In the genomic region with DNA sequence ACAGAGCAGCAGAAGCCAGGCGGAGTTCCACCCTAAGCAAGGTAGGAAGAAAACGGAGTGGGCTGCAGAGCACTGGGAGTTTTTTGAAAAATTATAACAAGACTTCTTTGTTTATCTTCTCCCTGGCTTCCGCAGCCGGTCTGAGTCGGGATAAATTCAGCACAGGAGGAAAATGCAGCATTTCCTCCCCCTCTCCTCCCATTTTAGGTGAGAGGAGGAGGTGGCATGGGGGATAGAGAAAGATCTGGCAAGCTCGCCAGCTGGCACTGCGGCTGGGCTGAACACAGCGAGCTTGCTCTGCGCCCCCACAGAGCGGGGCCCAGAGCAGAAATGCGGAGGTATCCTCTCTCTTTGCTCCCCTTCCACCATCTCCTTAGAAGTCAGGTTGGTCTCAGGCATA, we compare ENCODE assay signal across 18 cellular contexts. TPM values are rescaled to one million over a fixed set of nuclear protein-coding genes. Genes with fewer than 3 reads are reported as not detected.
DNase-seq lines count a peak whose midpoint lies in the region; ATAC-seq, FAIRE-seq and TF ChIP-seq lines count a peak whose summit lies in the region.
"Had no signal": no experiment of that assay in that cellular context is flagged by ENCODE, and none has a peak within 500 bp of the region (broad histone marks: within the 10 kb centered on the region; RNA-seq: fewer than 3 reads in every experiment).

No MANE protein-coding gene starts in this region.

- intact Hi-C loops in IMR-90 (cut with micrococcal nuclease) (no loop called here), testis (cut with DNase I; ENCODE audit: low total_unique reads) (no loop called here)

- H4K91ac ChIP-seq in IMR-90 (ENCODE audit: insufficient read depth, low read depth, low read length) (peak overlapping the region; percentile 70), H1 (replicated peaks; ENCODE audit: insufficient read length, low read length) (peak overlapping the region; percentile 25), neuronal stem cell (ENCODE audit: low read depth, low read length, poor library complexity) (no peak overlapping the region)

- H3K18ac ChIP-seq in IMR-90 (ENCODE audit: low read depth, low read length), result peak overlapping the region; percentile 32; the same call in 1 of the 2 replicates
- H3K18ac ChIP-seq in H1 (ENCODE audit: extremely low read depth, low read length), result no peak overlapping the region
- peak overlapping the region; percentile 23 for H3K18ac ChIP-seq in neuronal stem cell (ENCODE audit: low read length)

- no peaks in the 10 kb centered on the region for H3K9me3 ChIP-seq in IMR-90 (ENCODE audit: control insufficient read depth, insufficient read depth, low read length)
- H3K9me3 ChIP-seq in H1 (ENCODE audit: insufficient read depth in 2 of 2, low read depth in 1 of 2, low read length in 1 of 2), result no peaks in the 10 kb centered on the region
- no peaks in the 10 kb centered on the region for H3K9me3 ChIP-seq in neuronal stem cell (replicated peaks in 1 of 2; ENCODE audit: control insufficient read depth in 2 of 2, insufficient read depth in 1 of 2, low read depth in 1 of 2, low read length in 2 of 2)
- no peaks in the 10 kb centered on the region for H3K9me3 ChIP-seq in testis

- H3K4me1 ChIP-seq in IMR-90 (ENCODE audit: control insufficient read depth, insufficient read depth, low read length), result peaks cover 40% of the 10 kb centered on the region
- H3K4me1 ChIP-seq in H1 (replicated peaks in 1 of 4; ENCODE audit: control insufficient read depth in 3 of 4, insufficient read depth in 4 of 4, low read length in 3 of 4), result peaks cover 0 to 7% (median 2%) of the 10 kb centered on the region in 4 experiments; a peak in 6 of 7 replicates
- H3K4me1 ChIP-seq in neuronal stem cell (ENCODE audit: control insufficient read depth in 2 of 2, insufficient read depth in 1 of 2, low read depth in 1 of 2, low read length in 2 of 2), result peaks cover 8 to 31% of the 10 kb centered on the region in 2 donors
- H3K4me1 ChIP-seq in testis, result peaks cover 17% of the 10 kb centered on the region

- H3K4ac ChIP-seq in IMR-90 (ENCODE audit: low read depth, low read length) (peak overlapping the region; percentile 74), H1 (replicated peaks; ENCODE audit: insufficient read length, low read depth, low read length) (no peak overlapping the region), neuronal stem cell (ENCODE audit: low read length) (no peak overlapping the region)

- TF ChIP-seq CTCF in IMR-90 (conservative IDR thresholded peaks at IDR 0.05; ENCODE audit: low read depth, low read length) (no peak), H1 (IDR thresholded peaks at IDR 0.05; ENCODE audit: control extremely low read depth in 1 of 3, insufficient read depth in 1 of 3, low read depth in 1 of 3, low read length in 3 of 3) (no peak), testis (IDR thresholded peaks at IDR 0.05) (no peak)

- TF ChIP-seq RAD21 in IMR-90 (IDR thresholded peaks at IDR 0.05; ENCODE audit: low read length), result no peak
- TF ChIP-seq RAD21 in H1 (IDR thresholded peaks at IDR 0.05 in 1 of 2, conservative IDR thresholded peaks at IDR 0.05 in 1 of 2; ENCODE audit: low read depth in 2 of 2, low read length in 2 of 2), result no peak

- H2BK5ac ChIP-seq in IMR-90 (ENCODE audit: low read depth, low read length, poor library complexity, severe bottlenecking) (no peak overlapping the region), H1 (ENCODE audit: low read depth, low read length) (no peak overlapping the region; the same call in 1 of the 2 replicates), neuronal stem cell (ENCODE audit: low read length) (no peak overlapping the region)

- H2AK5ac ChIP-seq in IMR-90 (ENCODE audit: low read depth, low read length), result peak overlapping the region; percentile 81; the same call in 1 of the 2 replicates
- H2AK5ac ChIP-seq in H1 (ENCODE audit: low read depth, low read length), result no peak overlapping the region
- no peak overlapping the region for H2AK5ac ChIP-seq in neuronal stem cell (ENCODE audit: low read depth, low read length)

- H3K4me3 ChIP-seq in IMR-90 (ENCODE audit: insufficient read depth, low read depth, low read length) (no peak overlapping the region), H1 (ENCODE audit: extremely low read depth in 1 of 4, insufficient read depth in 2 of 4, low read depth in 3 of 4, low read length in 4 of 4) (no peak overlapping the region), neuronal stem cell (ENCODE audit: low read length in 2 of 2) (no peak overlapping the region), testis (no peak overlapping the region)

- no peaks in the 10 kb centered on the region for H3K36me3 ChIP-seq in IMR-90 (ENCODE audit: control insufficient read depth, insufficient read depth, low read length)
- H3K36me3 ChIP-seq in H1 (ENCODE audit: control insufficient read depth in 2 of 4, insufficient read depth in 4 of 4, low read length in 3 of 4), result no peaks in the 10 kb centered on the region
- H3K36me3 ChIP-seq in neuronal stem cell (replicated peaks in 1 of 2; ENCODE audit: control insufficient read depth in 2 of 2, insufficient read depth in 2 of 2, low read length in 2 of 2), result peaks cover 0 to 1% of the 10 kb centered on the region in 2 donors
- no peaks in the 10 kb centered on the region for H3K36me3 ChIP-seq in testis (ENCODE audit: low read depth, missing control alignments)

- no peak for FAIRE-seq in H1 (lab: Jason Lieb, UNC)
- FAIRE-seq: G401.6 had no signal

- dilution Hi-C loops in IMR-90 (cut with HindIII; ENCODE audit: low sequenced_read_pairs, unreplicated experiment), result no loop called here

- CTCF ChIA-PET in IMR-90 (lab: Yijun Ruan, JAX), result interaction anchor here (0.5 to 1.3 kb wide), 3 partner anchors 10 to 57 kb away, joined by 3 to 7 read pairs (median 4); no protein-coding TSS in a partner anchor
- CTCF ChIA-PET in H1 (lab: Charles Lee; ENCODE audit: partially characterized antibody), result interaction anchor here (1.3 to 4.9 kb wide), 9 partner anchors 8 to 208 kb away, joined by 3 to 37 read pairs (median 6); no protein-coding TSS in a partner anchor

- no CpG with 5 or more reads among the region's 11 CpGs for WGBS in IMR-90 (ENCODE audit: extremely low coverage in 2 of 2, insufficient read length in 1 of 2), 2 experiments
- 92% methylated on average over 11 of the region's 11 CpGs; no CpG with 5 or more reads in 1 of the 2 experiments for WGBS in H1 (ENCODE audit: extremely low coverage in 1 of 2, insufficient coverage in 1 of 2, insufficient read length in 1 of 2, insufficient replicate concordance in 2 of 2, low coverage in 1 of 2, low lambda C conversion rate in 2 of 2, missing lambda C conversion rate in 1 of 2), 2 experiments
- WGBS in neuronal stem cell (ENCODE audit: extremely low coverage in 2 of 2, insufficient read length in 2 of 2, insufficient replicate concordance in 1 of 2), 2 donors, result no CpG with 5 or more reads among the region's 11 CpGs
- WGBS in testis, 2 donors, result 42 to 43% methylated on average over 6 to 11 of the region's 11 CpGs

- H3K23ac ChIP-seq in IMR-90 (ENCODE audit: low read depth, low read length), result no peak overlapping the region
- no peak overlapping the region for H3K23ac ChIP-seq in H1 (ENCODE audit: insufficient read length)
- no peak overlapping the region for H3K23ac ChIP-seq in neuronal stem cell (ENCODE audit: low read depth, low read length, poor library complexity)

- H4K5ac ChIP-seq in IMR-90 (ENCODE audit: low read depth, low read length) (peak overlapping the region; percentile 28; the same call in 1 of the 2 replicates), H1 (ENCODE audit: insufficient read length, low read depth, low read length) (no peak overlapping the region)

- H4K20me1 ChIP-seq in IMR-90 (ENCODE audit: insufficient read depth, low read length) (no peaks in the 10 kb centered on the region), H1 (replicated peaks in 1 of 2; ENCODE audit: control insufficient read depth in 1 of 2, insufficient read depth in 2 of 2, low read length in 2 of 2) (no peaks in the 10 kb centered on the region)

- TF ChIP-seq POLR2A in IMR-90 (IDR thresholded peaks at IDR 0.05; ENCODE audit: low read depth, low read length), result no peak
- no peak for TF ChIP-seq POLR2A in H1 (IDR thresholded peaks at IDR 0.05; ENCODE audit: control extremely low read depth in 1 of 2, low read depth in 2 of 2, low read length in 2 of 2)
- TF ChIP-seq POLR2A in testis (IDR thresholded peaks at IDR 0.05), result no peak

- no peak for ATAC-seq in IMR-90 (ENCODE audit: low read depth)
- ATAC-seq: Panc1 had no signal

- H3K56ac ChIP-seq in IMR-90 (ENCODE audit: extremely low read depth, insufficient read depth, low read length), result no peak overlapping the region
- no peak overlapping the region for H3K56ac ChIP-seq in H1 (replicated peaks; ENCODE audit: insufficient read length, low read depth, low read length)

- DNase-seq in IMR-90 (no peak), H1 (ENCODE audit: low read depth in 1 of 2, low spot score in 2 of 2) (no peak), neuronal stem cell (ENCODE audit: low spot score) (no peak), testis (peak; percentile 72), NCI-H1048 (lab: John Stamatoyannopoulos, UW) (no peak), substantia nigra (lab: John Stamatoyannopoulos, UW) (no peak), NCI-H1417 treated with DMSO at 0.1 percent for 48 hours (lab: John Stamatoyannopoulos, UW) (no peak)
- DNase-seq: CD8-positive, alpha-beta memory T cell; DMS79 treated with DMSO at 0.1 percent for 48 hours; GOT3; NCI-H1092; NCI-H1694; NCI-H2227 treated with DMSO at 0.1 percent for 48 hours; NCI-H524 treated with DMSO at 0.1 percent for 48 hours had no signal

- TF ChIP-seq EP300 in H1 (IDR thresholded peaks at IDR 0.05; ENCODE audit: borderline replicate concordance in 1 of 2, low read depth in 2 of 2, low read length in 2 of 2), result no peak

- H3K4me2 ChIP-seq in IMR-90 (ENCODE audit: low read depth, low read length), result no peak overlapping the region
- no peak overlapping the region for H3K4me2 ChIP-seq in H1 (ENCODE audit: insufficient read depth in 1 of 2, low read depth in 2 of 2, low read length in 2 of 2)
- H3K4me2 ChIP-seq in neuronal stem cell (ENCODE audit: insufficient read depth, low read length, poor library complexity, severe bottlenecking), result no peak overlapping the region

- POLR2A ChIA-PET in IMR-90 (lab: Charles Lee; ENCODE audit: unreplicated experiment) (no interaction called here), H1 (lab: Charles Lee; ENCODE audit: partially characterized antibody) (interaction anchor here (1.4 to 1.6 kb wide), 2 partner anchors 11 to 14 kb away, joined by 3 to 5 read pairs; no protein-coding TSS in a partner anchor)

- H3K79me2 ChIP-seq in H1 (ENCODE audit: control insufficient read depth in 1 of 2, insufficient read depth in 2 of 2, low read length in 2 of 2), result no peaks in the 10 kb centered on the region

- H3K9me1 ChIP-seq in IMR-90 (ENCODE audit: insufficient read depth, low read length), result peaks cover 44% of the 10 kb centered on the region

- H3K27ac ChIP-seq in IMR-90 (ENCODE audit: insufficient read depth, low read length) (no peak overlapping the region), H1 (ENCODE audit: low read depth, low read length) (no peak overlapping the region), neuronal stem cell (replicated peaks; ENCODE audit: low read length) (no peak overlapping the region), testis (no peak overlapping the region), substantia nigra (ENCODE audit: low read depth, low read length, poor library complexity, severe bottlenecking) (no peak overlapping the region)

- H2BK120ac ChIP-seq in IMR-90 (ENCODE audit: low read depth, low read length) (peak overlapping the region; percentile 97), H1 (replicated peaks; ENCODE audit: low read depth, low read length) (peak overlapping the region; percentile 10), neuronal stem cell (ENCODE audit: low read depth, low read length) (no peak overlapping the region)

- peak overlapping the region; percentile 78; the same call in 2 of the 3 replicates for H2BK15ac ChIP-seq in IMR-90 (ENCODE audit: low read depth, low read length)
- no peak overlapping the region for H2BK15ac ChIP-seq in H1 (ENCODE audit: low read length)
- no peak overlapping the region for H2BK15ac ChIP-seq in neuronal stem cell (ENCODE audit: low read length)

- peaks cover 0 to 18% of the 10 kb centered on the region in 2 experiments; a peak in 2 of 4 replicates for H3K79me1 ChIP-seq in IMR-90 (ENCODE audit: low read depth in 1 of 2, low read length in 2 of 2)
- H3K79me1 ChIP-seq in H1 (ENCODE audit: low read depth, low read length), result no peaks in the 10 kb centered on the region
- H3K79me1 ChIP-seq in neuronal stem cell (ENCODE audit: low read depth, low read length), result no peaks in the 10 kb centered on the region

- H2BK20ac ChIP-seq in IMR-90 (ENCODE audit: low read depth, low read length), result peak overlapping the region; percentile 94
- no peak overlapping the region for H2BK20ac ChIP-seq in H1 (ENCODE audit: low read length)

- peak overlapping the region; percentile 61 for H2AFZ ChIP-seq in IMR-90 (replicated peaks; ENCODE audit: low read length, poor library complexity)
- no peak overlapping the region for H2AFZ ChIP-seq in H1 (ENCODE audit: low read length)
- peak overlapping the region; percentile 35 for H2AFZ ChIP-seq in neuronal stem cell (ENCODE audit: low read length)

- BruUV-seq in IMR-90 (replicated peaks; lab: Mats Ljungman, UMichigan), result no TSS peak

- H3K27me3 ChIP-seq in IMR-90 (ENCODE audit: control insufficient read depth, insufficient read depth, low read length) (no peaks in the 10 kb centered on the region), H1 (replicated peaks in 1 of 4; ENCODE audit: control insufficient read depth in 3 of 4, extremely low read depth in 1 of 4, insufficient read depth in 3 of 4, low read length in 3 of 4) (no peaks in the 10 kb centered on the region), neuronal stem cell (ENCODE audit: control insufficient read depth in 3 of 3, insufficient read depth in 3 of 3, low read depth in 1 of 3, low read length in 3 of 3) (no peaks in the 10 kb centered on the region), testis (no peaks in the 10 kb centered on the region)

- H3K23me2 ChIP-seq in H1 (ENCODE audit: low read depth, low read length), result no peaks in the 10 kb centered on the region

- H3K9ac ChIP-seq in IMR-90 (ENCODE audit: low read depth, low read length) (no peak overlapping the region), H1 (replicated peaks in 1 of 4; ENCODE audit: extremely low read depth in 1 of 4, low read depth in 3 of 4, low read length in 3 of 4) (no peak overlapping the region), neuronal stem cell (ENCODE audit: low read depth, low read length, poor library complexity) (no peak overlapping the region)

- in situ Hi-C loops in IMR-90 (cut with MboI; ENCODE audit: low sequenced_read_pairs), result no loop called here

- no peak overlapping the region for H2AK9ac ChIP-seq in IMR-90 (replicated peaks; ENCODE audit: low read depth, low read length, poor library complexity)

- 0 out of 2 replicates have a peak overlapping the region, but pooled peaks have one; percentile 3 for H2BK12ac ChIP-seq in H1 (ENCODE audit: low read depth, low read length)
- H2BK12ac ChIP-seq in neuronal stem cell (ENCODE audit: low read length), result no peak overlapping the region

- H4K8ac ChIP-seq in IMR-90 (ENCODE audit: low read depth in 2 of 2, low read length in 2 of 2), result peak overlapping the region in 1 of 2 experiments; percentile 63; a peak in 1 of 4 replicates
- H4K8ac ChIP-seq in H1 (ENCODE audit: extremely low read depth, insufficient read depth, low read length), result no peak overlapping the region
- H4K8ac ChIP-seq in neuronal stem cell (ENCODE audit: low read depth, low read length), result no peak overlapping the region

- H3K14ac ChIP-seq in IMR-90 (replicated peaks; ENCODE audit: low read depth, low read length) (peak overlapping the region; percentile 61), H1 (ENCODE audit: insufficient read length) (no peak overlapping the region), neuronal stem cell (ENCODE audit: low read length) (no peak overlapping the region)

RNA-seq across cellular contexts. Expression of a gene that starts 17.7 kb away (rescaled TPM):
- 0.56 and 0.90 TPM in 2 replicates for total RNA-seq in IMR-90 (2012; rRNA removed)
- polyA plus RNA-seq in IMR-90 (2012; rRNA removed), result 0.75 and 1.2 TPM in 2 replicates
- 0.66 and 1.2 TPM in 2 replicates for polyA plus RNA-seq in IMR-90 (2012; cell fraction: cytosol; rRNA removed)
- 0.76 and 1.5 TPM in 2 replicates for polyA plus RNA-seq in IMR-90 (2012; cell fraction: nucleus; rRNA removed; ENCODE audit: low replicate concordance)
- 0.15 TPM in 1 of 2 replicates, not detected in the other for total RNA-seq in H1 (2021; fragmentation: NEBNext Ultra II Directional; extraction: Animal tissue kit (Norgen Biotek cat#: 25700))
- polyA plus RNA-seq in H1 (2011; rRNA removed), result 0.11 and 0.17 TPM in 2 replicates
- 0.10 TPM for polyA plus RNA-seq in H1 (2011; cell fraction: cytosol; rRNA removed)
- polyA plus RNA-seq in H1 (2011; cell fraction: nucleus; rRNA removed), result 0.30 TPM
- polyA plus RNA-seq in H1 (2012, experiment 1 of 2), result 0.19 to 0.20 TPM in 2 of 4 replicates, not detected in the others
- not detected for polyA plus RNA-seq in H1 (2012, experiment 2 of 2)
- 0.12 TPM for polyA plus RNA-seq in H1 (2013, experiment 1 of 2)
- polyA plus RNA-seq in H1 (2013, experiment 2 of 2), result 0.07 TPM
- polyA minus RNA-seq in H1 (2011; rRNA and poly(A)+ RNA removed), result 0.47 TPM in 1 of 2 replicates, not detected in the other
- not detected for polyA minus RNA-seq in H1 (2011; cell fraction: cytosol; rRNA and poly(A)+ RNA removed)
- polyA minus RNA-seq in H1 (2011; cell fraction: nucleus; rRNA and poly(A)+ RNA removed), result not detected
- polyA plus RNA-seq in neuronal stem cell (2013, experiment 1 of 2), result not detected
- not detected for polyA plus RNA-seq in neuronal stem cell (2013, experiment 2 of 2)
- total RNA-seq in testis, result 1 to 10 TPM in 1 of 2 donors, under 1 TPM in 1; 0.25 to 1.2 TPM
- polyA plus RNA-seq in testis (ENCODE audit: insufficient read depth, low read depth, low replicate concordance), result 2.7 TPM
- total RNA-seq: CD8-positive, alpha-beta memory T cell; MCF 10A had no signal
- polyA plus RNA-seq: BJ had no signal
